ENCODE assay signal across 8 cellular contexts in genomic region chr11:1298695-1299492, GRCh38. TPM values are rescaled to one million over a fixed set of nuclear protein-coding genes. Genes with fewer than 3 reads are reported as not detected.
A peak's percentile ranks its signal among the peaks of the same experiment; 100 is the strongest.
DNase-seq lines count a peak whose midpoint lies in the region; ATAC-seq and TF ChIP-seq lines count a peak whose summit lies in the region.

No MANE protein-coding gene starts in this region.

- WGBS in body of pancreas, 2 donors = 42 to 43% methylated on average over 32 of the region's 32 CpGs
- 69 to 83% (median 72%) methylated on average over 32 of the region's 32 CpGs for WGBS in spleen, 5 donors

- ATAC-seq in body of pancreas = peak; percentile 78
- ATAC-seq in HG03571 (IDR thresholded peaks at IDR 0.05; ENCODE audit: unreplicated experiment) = no peak

- H3K4me1 ChIP-seq in body of pancreas = peaks cover 71% of the 10 kb centered on the region
- peaks cover 15 to 71% (median 52%) of the 10 kb centered on the region in 6 donors for H3K4me1 ChIP-seq in spleen
- H3K4me1 ChIP-seq in SJCRH30 = no peaks in the 10 kb centered on the region

- H3K36me3 ChIP-seq in body of pancreas (replicated peaks in 1 of 2; ENCODE audit: insufficient read depth in 1 of 2, low read depth in 2 of 2) = peaks cover 0 to 3% of the 10 kb centered on the region in 2 donors
- peaks cover 0 to 81% (median 24%) of the 10 kb centered on the region in 6 donors for H3K36me3 ChIP-seq in spleen
- peaks cover 2% of the 10 kb centered on the region; the same call in 1 of the 2 replicates for H3K36me3 ChIP-seq in SJCRH30

- H3K9me3 ChIP-seq in body of pancreas (no peaks in the 10 kb centered on the region), spleen (no peaks in the 10 kb centered on the region), SJCRH30 (replicated peaks) (no peaks in the 10 kb centered on the region)

- H3K4me3 ChIP-seq in body of pancreas (no peak overlapping the region), spleen (no peak overlapping the region), SJCRH30 (no peak overlapping the region)

- DNase-seq in NCI-H2171 treated with DMSO at 0.1 percent for 48 hours (lab: John Stamatoyannopoulos, UW) = peak; percentile 1
- DNase-seq in NCI-H2171 (lab: John Stamatoyannopoulos, UW) = no peak
- peak; percentile 86 to 93 (median 92) for DNase-seq in body of pancreas
- peak; percentile 89 for DNase-seq in iris pigment epithelial cell (ENCODE audit: low read depth)
- peak; percentile 90 for DNase-seq in spleen
- DNase-seq in SJCRH30 = no peak
- DNase-seq in stimulated activated naive CD4-positive, alpha-beta T cell (lab: John Stamatoyannopoulos, UW) = no peak

- peak in 2 of 3 donors; percentile 48 to 69 for TF ChIP-seq POLR2A in body of pancreas (IDR thresholded peaks at IDR 0.05)
- no peak for TF ChIP-seq POLR2A in spleen (IDR thresholded peaks at IDR 0.05)

- intact Hi-C loops in body of pancreas (cut with DNase I) (no loop called here), spleen (cut with DNase I; ENCODE audit: low total_unique reads) (no loop called here)

- peak in 2 of 7 experiments; percentile 4 to 5 for TF ChIP-seq CTCF in body of pancreas (IDR thresholded peaks at IDR 0.05)
- TF ChIP-seq CTCF in spleen (IDR thresholded peaks at IDR 0.05 in 8 of 11, conservative IDR thresholded peaks at IDR 0.05 in 3 of 11) = no peak

- H3K27ac ChIP-seq in body of pancreas = peak overlapping the region; percentile 76 to 95 (median 92)
- peak overlapping the region in 5 of 8 donors; percentile 1 to 72 (median 58) for H3K27ac ChIP-seq in spleen
- no peak overlapping the region for H3K27ac ChIP-seq in SJCRH30

- H3K27me3 ChIP-seq in body of pancreas = no peaks in the 10 kb centered on the region
- no peaks in the 10 kb centered on the region for H3K27me3 ChIP-seq in spleen (replicated peaks in 1 of 7)
- no peaks in the 10 kb centered on the region for H3K27me3 ChIP-seq in SJCRH30

RNA-seq across cellular contexts. Expression of gene TOLLIP, which starts 10.5 kb away (rescaled TPM):
- 10 to 100 TPM; 51.1 to 63.9 TPM for total RNA-seq in body of pancreas
- total RNA-seq in spleen = 10 to 100 TPM; 44.3 to 67.4 (median 59.8) TPM
- 10 to 100 TPM; 16.1 to 35.8 (median 18.7) TPM for polyA plus RNA-seq in spleen
- 18.9 and 20.5 TPM in 2 replicates for total RNA-seq in SJCRH30 (2014; rRNA removed; shearing (Covaris generic))

Comparison
In these comparisons a context has a peak if more than half of its experiments do, and no peak if none do; other contexts are left out.
1. DNase-seq: peak in NCI-H2171 treated with DMSO at 0.1 percent for 48 hours (single experiment), body of pancreas (4 of 4), iris pigment epithelial cell (single experiment) and spleen (single experiment); none in NCI-H2171 (single experiment), SJCRH30 (0 of 2) and stimulated activated naive CD4-positive, alpha-beta T cell (0 of 6).
2. POLR2A ChIP-seq: peak in body of pancreas (2 of 3); none in spleen (0 of 3).